8 cellular contexts compared by ENCODE assay signal in genomic region chr2:54052825-54053718, GRCh38.
DNase-seq lines count a peak whose midpoint lies in the region; ATAC-seq and TF ChIP-seq lines count a peak whose summit lies in the region.

No MANE protein-coding gene starts in this region.

- H2BK5ac ChIP-seq in trophoblast cell (ENCODE audit: low read depth, low read length, poor library complexity): no peak overlapping the region

- H3K18ac ChIP-seq in trophoblast cell (ENCODE audit: low read length): no peak overlapping the region

- in situ Hi-C loops in GM13976 (cut with MboI; ENCODE audit: low sequenced_read_pairs, unreplicated experiment): no loop called here

- TF ChIP-seq CTCF in GM13976 (IDR thresholded peaks at IDR 0.05; ENCODE audit: borderline replicate concordance, control extremely low read depth, extremely low read depth, insufficient read depth, missing control alignments) (peak; percentile 52), osteoblast (IDR thresholded peaks at IDR 0.05; ENCODE audit: extremely low read depth, low read depth, low read length) (peak; percentile 48)

- peaks cover 30% of the 10 kb centered on the region for H3K4me1 ChIP-seq in osteoblast (ENCODE audit: insufficient read depth, low read length)
- H3K4me1 ChIP-seq in trophoblast cell (ENCODE audit: control insufficient read depth in 1 of 2, insufficient read depth in 2 of 2, low read length in 2 of 2): no peaks in the 10 kb centered on the region

- no peak overlapping the region for H4K91ac ChIP-seq in trophoblast cell (ENCODE audit: low read depth, low read length)

- H3K23ac ChIP-seq in trophoblast cell (ENCODE audit: low read length): no peak overlapping the region

- no peaks in the 10 kb centered on the region for H3K36me3 ChIP-seq in osteoblast (ENCODE audit: insufficient read depth, low read length)
- H3K36me3 ChIP-seq in trophoblast cell (ENCODE audit: control insufficient read depth in 1 of 2, insufficient read depth in 2 of 2, low read length in 2 of 2): no peaks in the 10 kb centered on the region

- no peak overlapping the region for H3K9ac ChIP-seq in trophoblast cell (ENCODE audit: low read length)

- H3K79me2 ChIP-seq in osteoblast (ENCODE audit: insufficient read depth, low read length) (no peaks in the 10 kb centered on the region), trophoblast cell (ENCODE audit: control insufficient read depth, insufficient read depth, low read length, poor library complexity) (no peaks in the 10 kb centered on the region)

- no peak overlapping the region for H4K12ac ChIP-seq in trophoblast cell (ENCODE audit: low read depth, low read length)

- H3K9me3 ChIP-seq in osteoblast (ENCODE audit: low read depth, low read length): no peaks in the 10 kb centered on the region
- peaks cover 1% of the 10 kb centered on the region for H3K9me3 ChIP-seq in trophoblast cell (ENCODE audit: insufficient read depth, low read depth, low read length)

- no peak for DNase-seq in GM13976 (ENCODE audit: low spot score)
- DNase-seq in osteoblast (ENCODE audit: insufficient read length, low spot score, missing footprints): no peak
- no peak for DNase-seq in activated CD8-positive, alpha-beta memory T cell treated with anti-CD3 and anti-CD28 coated beads, Interleukin-2, amount 50 U/mL, for 4 hours
- no peak for DNase-seq in trophoblast cell
- DNase-seq in stimulated activated CD4-positive, alpha-beta T cell treated with anti-CD3 and anti-CD28 coated beads, Interleukin-1b, Interleukin-23, amount 100 ng/mL, for 48 hours: no peak

- H3K4me2 ChIP-seq in osteoblast (ENCODE audit: insufficient read depth, low read length) (no peak overlapping the region), trophoblast cell (ENCODE audit: low read length) (no peak overlapping the region)

- H3K27ac ChIP-seq in osteoblast (ENCODE audit: low read depth, low read length) (peak overlapping the region; percentile 10), trophoblast cell (ENCODE audit: low read depth, low read length) (no peak overlapping the region)

- no peak overlapping the region for H3K4me3 ChIP-seq in osteoblast (ENCODE audit: insufficient read depth, low read length)
- no peak overlapping the region for H3K4me3 ChIP-seq in trophoblast cell (ENCODE audit: low read depth, low read length)

- no peak overlapping the region for H4K8ac ChIP-seq in trophoblast cell (ENCODE audit: low read depth, low read length)

- no peak overlapping the region for H3K14ac ChIP-seq in trophoblast cell (ENCODE audit: low read length)

- no CpG with 5 or more reads among the region's 4 CpGs for WGBS in trophoblast cell (ENCODE audit: extremely low coverage, insufficient coverage, insufficient read length)

- H3K27ac Mint-ChIP-seq in activated naive CD8-positive, alpha-beta T cell: peak overlapping the region; percentile 55

- no peak overlapping the region for H2AK5ac ChIP-seq in trophoblast cell (ENCODE audit: low read length)

- no peaks in the 10 kb centered on the region for H3K79me1 ChIP-seq in trophoblast cell (ENCODE audit: low read length)

- H3K4ac ChIP-seq in trophoblast cell (ENCODE audit: low read depth, low read length): no peak overlapping the region

- H3K4me1 Mint-ChIP-seq in activated naive CD8-positive, alpha-beta T cell (ENCODE audit: low read depth): peaks cover 19% of the 10 kb centered on the region

- no peaks in the 10 kb centered on the region for H3K9me3 Mint-ChIP-seq in activated naive CD8-positive, alpha-beta T cell (ENCODE audit: low read depth)

- no peak overlapping the region for H2AFZ ChIP-seq in osteoblast (ENCODE audit: low read length)
- no peak overlapping the region for H2AFZ ChIP-seq in trophoblast cell (ENCODE audit: insufficient read depth, low read length, poor library complexity)

- H3K36me3 Mint-ChIP-seq in activated naive CD8-positive, alpha-beta T cell: peaks cover 16% of the 10 kb centered on the region

- H2BK120ac ChIP-seq in trophoblast cell (ENCODE audit: insufficient read depth, low read length, poor library complexity): no peak overlapping the region

- no peaks in the 10 kb centered on the region for H3K27me3 Mint-ChIP-seq in activated naive CD8-positive, alpha-beta T cell

- H4K20me1 ChIP-seq in osteoblast (ENCODE audit: insufficient read depth, low read length): no peaks in the 10 kb centered on the region

- H3K27me3 ChIP-seq in osteoblast (ENCODE audit: insufficient read depth, low read length) (no peaks in the 10 kb centered on the region), trophoblast cell (ENCODE audit: insufficient read depth, low read length) (no peaks in the 10 kb centered on the region)

- H3K4me3 Mint-ChIP-seq in activated naive CD8-positive, alpha-beta T cell: no peak overlapping the region

- ATAC-seq in HG02759 (IDR thresholded peaks at IDR 0.05; ENCODE audit: unreplicated experiment) (peak; percentile 15), HG03457 (IDR thresholded peaks at IDR 0.05; ENCODE audit: unreplicated experiment) (no peak)

- no peak overlapping the region for H2BK12ac ChIP-seq in trophoblast cell (ENCODE audit: low read length)
